Comparison of ENCODE assay signal across 8 cellular contexts in genomic region chr6:136792945-136793289, GRCh38. TPM values are rescaled to one million over a fixed set of nuclear protein-coding genes. Genes with fewer than 3 reads are reported as not detected.
DNase-seq lines count a peak whose midpoint lies in the region; ATAC-seq lines count a peak whose summit lies in the region.

No MANE protein-coding gene starts in this region.

- peak; percentile 51 for ATAC-seq in GM21526 (IDR thresholded peaks at IDR 0.05; ENCODE audit: low FRiP score, unreplicated experiment)
- peak; percentile 90 for ATAC-seq in esophagus mucosa
- peak; percentile 86 for ATAC-seq in stimulated activated effector memory CD8-positive, alpha-beta T cell treated with anti-CD3 and anti-CD28 coated beads, Interleukin-12 subunit alpha, Interleukin-12 subunit beta, amount 100 ng/mL, for 72 hours

- no peaks in the 10 kb centered on the region for H3K9me3 Mint-ChIP-seq in activated T-cell treated with anti-CD3 and anti-CD28 coated beads, Interleukin-2, amount 50 U/mL, for 24 hours
- H3K9me3 Mint-ChIP-seq in stimulated activated effector memory CD8-positive, alpha-beta T cell treated with anti-CD3 and anti-CD28 coated beads, Interleukin-12 subunit alpha, Interleukin-12 subunit beta, amount 100 ng/mL, for 72 hours, result no peaks in the 10 kb centered on the region

- peak overlapping the region; percentile 93 for H3K4me3 Mint-ChIP-seq in activated T-cell treated with anti-CD3 and anti-CD28 coated beads, Interleukin-2, amount 50 U/mL, for 24 hours
- H3K4me3 Mint-ChIP-seq in stimulated activated effector memory CD8-positive, alpha-beta T cell treated with anti-CD3 and anti-CD28 coated beads, Interleukin-12 subunit alpha, Interleukin-12 subunit beta, amount 100 ng/mL, for 72 hours, result peak overlapping the region; percentile 97

- DNase-seq in DMS114 treated with DMSO at 0.1 percent for 48 hours (lab: John Stamatoyannopoulos, UW; ENCODE audit: unreplicated experiment), result peak; percentile 21
- DNase-seq in HuH-7 (ENCODE audit: low spot score), result peak; percentile 82
- peak; percentile 96 for DNase-seq in OCI-M1 (lab: John Stamatoyannopoulos, UW)
- peak; percentile 98 for DNase-seq in activated T-cell treated with anti-CD3 and anti-CD28 coated beads, Interleukin-2, amount 50 U/mL, for 24 hours
- DNase-seq in myocyte (ENCODE audit: low read depth), result peak; percentile 94
- peak; percentile 96 to 98 for DNase-seq in stimulated activated effector memory CD8-positive, alpha-beta T cell treated with anti-CD3 and anti-CD28 coated beads, Interleukin-12 subunit alpha, Interleukin-12 subunit beta, amount 100 ng/mL, for 72 hours (ENCODE audit: low spot score in 2 of 2)

- peaks cover 9% of the 10 kb centered on the region for H3K36me3 Mint-ChIP-seq in activated T-cell treated with anti-CD3 and anti-CD28 coated beads, Interleukin-2, amount 50 U/mL, for 24 hours (ENCODE audit: low read depth)
- H3K36me3 Mint-ChIP-seq in stimulated activated effector memory CD8-positive, alpha-beta T cell treated with anti-CD3 and anti-CD28 coated beads, Interleukin-12 subunit alpha, Interleukin-12 subunit beta, amount 100 ng/mL, for 72 hours, result peaks cover 30% of the 10 kb centered on the region

- H3K27me3 Mint-ChIP-seq in activated T-cell treated with anti-CD3 and anti-CD28 coated beads, Interleukin-2, amount 50 U/mL, for 24 hours, result no peaks in the 10 kb centered on the region

- peaks cover 38% of the 10 kb centered on the region for H3K4me1 Mint-ChIP-seq in activated T-cell treated with anti-CD3 and anti-CD28 coated beads, Interleukin-2, amount 50 U/mL, for 24 hours (ENCODE audit: low read depth)
- H3K4me1 Mint-ChIP-seq in stimulated activated effector memory CD8-positive, alpha-beta T cell treated with anti-CD3 and anti-CD28 coated beads, Interleukin-12 subunit alpha, Interleukin-12 subunit beta, amount 100 ng/mL, for 72 hours, result peaks cover 24% of the 10 kb centered on the region

- peak overlapping the region; percentile 95 for H3K27ac Mint-ChIP-seq in activated T-cell treated with anti-CD3 and anti-CD28 coated beads, Interleukin-2, amount 50 U/mL, for 24 hours
- H3K27ac Mint-ChIP-seq in stimulated activated effector memory CD8-positive, alpha-beta T cell treated with anti-CD3 and anti-CD28 coated beads, Interleukin-12 subunit alpha, Interleukin-12 subunit beta, amount 100 ng/mL, for 72 hours, result peak overlapping the region; percentile 98

RNA-seq across cellular contexts. Expression of gene MAP3K5, which starts 0.6 kb away (rescaled TPM):
- total RNA-seq in esophagus mucosa (14.5 TPM), myocyte (14.2 and 15.7 TPM in 2 replicates)
- 2.8 TPM for polyA plus RNA-seq in myocyte (2012)

RNA-seq across cellular contexts. Expression of gene PEX7, which starts 29.5 kb away (rescaled TPM):
- total RNA-seq in esophagus mucosa, result 5.7 TPM
- 13.7 and 22.3 TPM in 2 replicates for total RNA-seq in myocyte
- 11.0 TPM for polyA plus RNA-seq in myocyte (2012)

Comparison
In these comparisons a context has a peak if more than half of its experiments do, and no peak if none do; other contexts are left out.
1. Peak in every context shown above with its lines: DNase-seq and ATAC-seq.
2. DNase-seq: peak in every context shown above with its lines; median percentile 98 in activated T-cell treated with anti-CD3 and anti-CD28 coated beads, Interleukin-2, amount 50 U/mL, for 24 hours; 97 in stimulated activated effector memory CD8-positive, alpha-beta T cell treated with anti-CD3 and anti-CD28 coated beads, Interleukin-12 subunit alpha, Interleukin-12 subunit beta, amount 100 ng/mL, for 72 hours; 96 in OCI-M1; 94 in myocyte; 82 in HuH-7; 21 in DMS114 treated with DMSO at 0.1 percent for 48 hours.